10 cellular contexts compared by ENCODE assay signal in the genomic region with DNA sequence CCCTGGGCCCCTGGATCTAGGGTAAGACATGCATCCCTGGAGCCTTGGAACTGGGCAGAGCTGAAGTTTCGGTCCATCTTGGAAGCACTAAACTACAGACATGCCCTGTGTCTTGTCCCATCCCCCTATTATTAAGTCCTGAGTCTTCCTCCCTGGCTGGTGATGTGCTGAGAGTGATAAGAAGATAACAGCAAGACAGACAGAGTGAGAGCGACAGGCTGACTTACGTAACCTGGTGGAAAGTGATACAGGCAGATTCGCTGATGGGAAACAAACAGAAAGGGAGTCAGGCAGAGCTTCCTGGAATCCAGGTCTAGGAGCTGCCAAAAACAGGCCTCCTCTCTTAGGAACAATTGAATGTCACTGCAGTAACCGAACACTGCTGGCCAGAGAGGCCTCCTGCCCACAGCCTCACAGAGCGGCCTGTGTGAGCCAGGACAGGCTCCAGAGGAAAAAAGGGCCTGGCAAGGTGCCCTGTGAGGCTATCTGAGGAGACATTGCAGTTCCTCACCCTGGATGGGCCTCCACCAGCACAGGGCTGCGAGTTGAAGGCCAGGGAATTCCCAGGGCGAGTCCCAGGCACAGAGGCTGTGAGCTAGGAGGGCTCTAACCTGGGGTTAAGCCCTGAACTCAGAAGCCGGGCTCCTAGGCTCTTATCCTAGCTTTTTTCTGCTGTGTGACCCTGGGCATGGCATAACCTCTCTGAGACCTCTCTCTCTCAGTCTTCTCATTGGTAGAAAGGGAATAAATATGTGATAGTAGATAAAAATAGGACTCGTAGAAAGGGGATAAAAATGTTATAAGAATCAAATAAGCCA. TPM values are rescaled to one million over a fixed set of nuclear protein-coding genes. Genes with fewer than 3 reads are reported as not detected.
DNase-seq lines count a peak whose midpoint lies in the region; TF ChIP-seq lines count a peak whose summit lies in the region.
"Had no signal": no experiment of that assay in that cellular context is flagged by ENCODE, and none has a peak within 500 bp of the region (broad histone marks: within the 10 kb centered on the region; RNA-seq: fewer than 3 reads in every experiment).

No MANE protein-coding gene starts in this region.

- no peak for TF ChIP-seq CTCF in Caco-2 (IDR thresholded peaks at IDR 0.05; ENCODE audit: insufficient read depth in 1 of 2, low read depth in 1 of 2, low read length in 1 of 2, severe bottlenecking in 1 of 2, unreplicated experiment in 1 of 2)

- no peaks in the 10 kb centered on the region for H3K27me3 Mint-ChIP-seq in Caco-2 (ENCODE audit: insufficient read depth, unreplicated experiment)
- H3K27me3 Mint-ChIP-seq: effector memory CD8-positive, alpha-beta T cell had no signal

- no peak overlapping the region for H3K4me3 Mint-ChIP-seq in Caco-2 (ENCODE audit: unreplicated experiment)
- H3K4me3 Mint-ChIP-seq: effector memory CD8-positive, alpha-beta T cell had no signal

- peak overlapping the region; percentile 82 for H3K9ac ChIP-seq in adipocyte (ENCODE audit: low read length)

- H3K27ac Mint-ChIP-seq in Caco-2 (ENCODE audit: unreplicated experiment) = peak overlapping the region; percentile 31

- H3K4me1 ChIP-seq in Caco-2 = peaks cover 12% of the 10 kb centered on the region
- H3K4me1 ChIP-seq in adipocyte (ENCODE audit: control insufficient read depth, insufficient read depth, low read length) = peaks cover 31% of the 10 kb centered on the region

- in situ Hi-C loops in KBM-7 (cut with MboI; ENCODE audit: low pct_unique_long_range_greater_than_20kb, low sequenced_read_pairs) = no loop called here

- H3K27me3 ChIP-seq in Caco-2 (replicated peaks; ENCODE audit: control insufficient read depth, insufficient read depth, low read length) (no peaks in the 10 kb centered on the region), adipocyte (replicated peaks; ENCODE audit: control insufficient read depth, insufficient read depth, low read length) (no peaks in the 10 kb centered on the region)

- POLR2A ChIA-PET in Caco-2 (lab: Charles Lee) = no interaction called here

- no peaks in the 10 kb centered on the region for H3K9me3 ChIP-seq in Caco-2
- no peaks in the 10 kb centered on the region for H3K9me3 ChIP-seq in adipocyte (ENCODE audit: control insufficient read depth, low read length)

- DNase-seq in Caco-2 (no peak), adipocyte (ENCODE audit: low read depth) (peak; percentile 88), cardiac septum (ENCODE audit: low spot score) (peak; percentile 93), posterior vena cava (ENCODE audit: low spot score) (peak; percentile 97), NCI-H1417 treated with DMSO at 0.1 percent for 48 hours (lab: John Stamatoyannopoulos, UW) (no peak), NCI-H1092 treated with DMSO at 0.1 percent for 48 hours (lab: John Stamatoyannopoulos, UW) (no peak), KBM-7 (no peak), NCI-H1694 treated with DMSO at 0.1 percent for 48 hours (lab: John Stamatoyannopoulos, UW) (no peak)
- DNase-seq: effector memory CD8-positive, alpha-beta T cell had no signal

- no peaks in the 10 kb centered on the region for H3K9me3 Mint-ChIP-seq in Caco-2 (ENCODE audit: unreplicated experiment)
- H3K9me3 Mint-ChIP-seq: effector memory CD8-positive, alpha-beta T cell had no signal

- no TSS peak for BruUV-seq in Caco-2 (replicated peaks; lab: Mats Ljungman, UMichigan)

- H3K36me3 Mint-ChIP-seq in Caco-2 (ENCODE audit: insufficient read depth, unreplicated experiment) = no peaks in the 10 kb centered on the region

- H3K4me3 ChIP-seq in Caco-2 (ENCODE audit: low read depth, low read length) (no peak overlapping the region), adipocyte (ENCODE audit: low read length) (peak overlapping the region; percentile 40)
- H3K4me3 ChIP-seq: SK-N-MC had no signal

- H3K4me1 Mint-ChIP-seq in Caco-2 (ENCODE audit: low read depth, unreplicated experiment) = peaks cover 15% of the 10 kb centered on the region

- intact Hi-C loops in Caco-2 (cut with micrococcal nuclease; ENCODE audit: unreplicated experiment) (no loop called here), cardiac septum (cut with DNase I) (no loop called here), posterior vena cava (cut with DNase I) (loop anchor here in 1 of 2 donors (1.0 kb wide), 1 partner anchor 34 kb away; no protein-coding TSS in a partner anchor)

- H3K36me3 ChIP-seq in Caco-2 (ENCODE audit: control insufficient read depth, insufficient read depth, low read length) (no peaks in the 10 kb centered on the region), adipocyte (ENCODE audit: control insufficient read depth, insufficient read depth, low read length, severe bottlenecking) (no peaks in the 10 kb centered on the region)

- CTCF ChIA-PET in Caco-2 (lab: Charles Lee) = interaction anchor here (0.5 to 1.5 kb wide), 3 partner anchors 29 to 137 kb away, joined by 3 to 7 read pairs (median 4); no protein-coding TSS in a partner anchor

RNA-seq across cellular contexts. Expression of gene B4GALT5, which starts 34.2 kb away (rescaled TPM):
- total RNA-seq in Caco-2 (2022) = 65.0 and 67.1 TPM in 2 replicates
- total RNA-seq in cardiac septum = 28.0 TPM
- 10 to 100 TPM; 26.1 to 35.2 TPM for total RNA-seq in posterior vena cava

Comparison
In these comparisons a context has a peak if more than half of its experiments do, and no peak if none do; other contexts are left out.
1. DNase-seq: peak in adipocyte (single experiment), cardiac septum (single experiment) and posterior vena cava (single experiment); none in Caco-2 (0 of 2), NCI-H1417 treated with DMSO at 0.1 percent for 48 hours (single experiment), NCI-H1092 treated with DMSO at 0.1 percent for 48 hours (single experiment), KBM-7 (single experiment) and NCI-H1694 treated with DMSO at 0.1 percent for 48 hours (single experiment).